ENCODE assay signal across 8 cellular contexts in the genomic region with DNA sequence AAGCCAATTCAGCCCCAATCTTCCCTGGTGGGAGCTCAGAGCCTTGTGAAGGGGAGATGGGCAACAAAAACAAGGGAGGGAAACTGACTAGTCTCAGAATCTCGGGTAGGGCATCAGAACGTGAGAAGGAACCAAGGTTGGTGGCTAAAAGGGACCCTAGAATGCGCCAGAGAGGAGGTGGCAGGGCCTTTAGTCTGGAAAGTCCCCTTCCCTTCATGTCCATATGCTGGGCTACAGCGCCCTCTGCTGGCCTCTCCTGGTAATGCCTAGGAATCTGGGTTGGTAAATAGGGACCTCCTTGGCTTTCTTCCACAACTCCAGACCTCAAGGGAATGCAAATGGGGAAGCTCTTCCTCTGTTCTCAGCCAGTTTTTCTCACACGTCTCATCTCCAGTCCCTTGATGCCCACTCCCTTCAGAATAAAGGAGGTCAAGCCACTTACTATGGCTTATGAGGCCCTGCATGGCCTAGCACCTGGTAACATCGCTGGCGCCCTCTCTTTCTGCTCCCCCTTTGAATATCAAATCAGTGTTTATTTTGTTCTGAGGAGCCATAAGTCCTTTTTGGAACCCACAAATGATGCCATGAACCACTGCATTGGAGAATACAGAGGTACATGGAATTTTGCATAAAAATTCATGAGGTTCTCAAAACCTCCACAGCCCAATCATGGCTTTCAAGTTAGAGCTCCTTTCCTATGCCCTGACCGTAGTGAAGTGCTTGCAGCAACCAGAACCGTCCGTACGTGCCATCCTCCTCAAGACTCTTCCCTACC. TPM values are rescaled to one million over a fixed set of nuclear protein-coding genes. Genes with fewer than 3 reads are reported as not detected.
DNase-seq lines count a peak whose midpoint lies in the region; ATAC-seq and TF ChIP-seq lines count a peak whose summit lies in the region.

No MANE protein-coding gene starts in this region.

- H3K27me3 ChIP-seq in dorsolateral prefrontal cortex (no peaks in the 10 kb centered on the region), lower lobe of right lung (ENCODE audit: low read depth) (no peaks in the 10 kb centered on the region)

- peak; percentile 52 for ATAC-seq in HG03378 (IDR thresholded peaks at IDR 0.05; ENCODE audit: unreplicated experiment)
- peak; percentile 80 to 90 for ATAC-seq in lower lobe of right lung
- ATAC-seq in HG02884 (IDR thresholded peaks at IDR 0.05; ENCODE audit: unreplicated experiment) = no peak

- intact Hi-C loops in dorsolateral prefrontal cortex (cut with DNase I) (loop anchor here (2.0 to 5.0 kb wide), 3 partner anchors 44 to 106 kb away; a partner anchor contains a TSS), lower lobe of right lung (cut with DNase I) (no loop called here)

- H3K4me3 ChIP-seq in dorsolateral prefrontal cortex = peak overlapping the region in 54 of 59 donors; percentile 17 to 94 (median 79)
- H3K4me3 ChIP-seq in lower lobe of right lung = peak overlapping the region; percentile 76

- H3K9me3 ChIP-seq in lower lobe of right lung = no peaks in the 10 kb centered on the region

- H3K36me3 ChIP-seq in lower lobe of right lung = peaks cover 60% of the 10 kb centered on the region

- peak overlapping the region; percentile 54 to 100 (median 97) for H3K27ac ChIP-seq in dorsolateral prefrontal cortex
- H3K27ac ChIP-seq in lower lobe of right lung = peak overlapping the region; percentile 94

- DNase-seq in DMS53 treated with DMSO at 0.1 percent for 48 hours (lab: John Stamatoyannopoulos, UW; ENCODE audit: unreplicated experiment) (peak; percentile 73), NCI-H748 treated with DMSO at 0.1 percent for 48 hours (lab: John Stamatoyannopoulos, UW) (peak; percentile 88), dorsolateral prefrontal cortex (peak; percentile 84 to 97 (median 92)), lower lobe of right lung (peak; percentile 94)
- peak; percentile 92 to 97 for DNase-seq in activated CD4-positive, alpha-beta T cell treated with anti-CD3 and anti-CD28 coated beads, Interleukin-2, amount 50 U/mL, for 24 hours (ENCODE audit: low read depth in 1 of 2, low spot score in 1 of 2)
- peak; percentile 81 to 97 (median 88) for DNase-seq in stimulated activated CD4-positive, alpha-beta T cell treated with anti-CD3 and anti-CD28 coated beads, TNF-alpha, amount 100 ng/mL, for 1 hour (ENCODE audit: low read depth in 3 of 3, low spot score in 1 of 3)

- peaks cover 48% of the 10 kb centered on the region for H3K4me1 ChIP-seq in lower lobe of right lung

- TF ChIP-seq CTCF in dorsolateral prefrontal cortex (IDR thresholded peaks at IDR 0.05 in 54 of 56, conservative IDR thresholded peaks at IDR 0.05 in 2 of 56; ENCODE audit: low read depth in 1 of 56, partially characterized antibody in 56 of 56) (peak; percentile 87 to 99 (median 96)), lower lobe of right lung (IDR thresholded peaks at IDR 0.05) (peak; percentile 98)

RNA-seq across cellular contexts. Expression of a gene that starts 1.3 kb away (rescaled TPM):
- total RNA-seq in dorsolateral prefrontal cortex = 10 to 100 TPM; 18.1 to 45.4 (median 26.0) TPM
- 30.3 TPM for total RNA-seq in lower lobe of right lung

RNA-seq across cellular contexts. Expression of a gene that starts 44.5 kb away (rescaled TPM):
- 100 to 1,000 TPM in 114 of 120 experiments, 10 to 100 TPM in 6; 92.7 to 156 (median 118) TPM for total RNA-seq in dorsolateral prefrontal cortex
- total RNA-seq in lower lobe of right lung = 191 TPM

RNA-seq across cellular contexts. Expression of a gene that starts 45.1 kb away (rescaled TPM):
- total RNA-seq in dorsolateral prefrontal cortex (10 to 100 TPM in 104 of 120 experiments, 1 to 10 TPM in 16; 4.3 to 34.6 (median 13.8) TPM), lower lobe of right lung (114 TPM)

RNA-seq across cellular contexts. Expression of a gene that starts 55.3 kb away (rescaled TPM):
- total RNA-seq in dorsolateral prefrontal cortex (10 to 100 TPM in 4 of 120 experiments, 1 to 10 TPM in 116; 3.0 to 12.9 (median 6.6) TPM), lower lobe of right lung (8.2 TPM)
